Comparison of ENCODE assay signal across 8 cellular contexts in the genomic region with DNA sequence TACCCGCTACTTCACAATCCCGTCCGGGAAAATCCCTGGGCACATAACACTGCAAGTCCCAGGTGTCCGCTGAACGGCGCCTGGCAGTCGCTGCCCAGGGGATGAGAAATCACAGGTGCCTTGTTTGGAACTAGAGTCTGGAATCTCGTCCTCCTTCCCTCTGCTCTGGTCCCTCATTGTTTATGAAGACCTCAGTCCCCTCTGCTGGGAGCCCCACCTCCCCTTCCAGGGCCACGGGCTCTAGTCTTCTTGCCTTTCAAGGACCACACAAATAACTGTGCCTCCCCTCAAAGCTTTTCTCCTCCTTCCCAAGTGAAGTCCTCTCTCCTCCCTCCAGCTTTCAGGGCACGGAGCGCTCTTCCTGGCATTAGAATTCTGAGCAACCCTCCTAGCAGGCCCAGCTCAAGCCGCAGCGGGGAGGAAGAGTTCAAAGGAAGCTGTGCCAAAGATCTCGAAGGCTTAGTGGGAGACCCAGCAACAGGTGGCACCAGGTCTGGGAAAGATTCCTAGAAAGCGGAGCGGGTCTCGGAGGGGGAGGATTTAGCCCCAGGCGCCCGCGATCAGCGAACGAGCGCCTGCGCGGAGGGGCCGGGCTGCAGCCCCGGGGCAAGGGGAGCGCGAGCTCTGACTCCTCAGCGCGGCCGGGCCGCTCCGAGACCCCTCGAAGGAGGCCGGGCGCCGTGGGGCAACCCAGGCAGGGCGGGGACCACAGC. TPM values are rescaled to one million over a fixed set of nuclear protein-coding genes. Genes with fewer than 3 reads are reported as not detected.
DNase-seq lines count a peak whose midpoint lies in the region; ATAC-seq and TF ChIP-seq lines count a peak whose summit lies in the region.
"Not testable (repeated sequence)": the region's sequence is repeated elsewhere in the genome, so short reads cannot be mapped to it uniquely, and the experiment has no call there.

No MANE protein-coding gene starts in this region.

- H3K4me3 ChIP-seq in fibroblast of villous mesenchyme (ENCODE audit: low read depth, low read length), result peak overlapping the region; percentile 81
- peak overlapping the region; percentile 59 to 91 for H3K4me3 ChIP-seq in muscle layer of duodenum (ENCODE audit: low read depth in 1 of 2, low read length in 2 of 2)

- peak overlapping the region; percentile 93 for H3K4me3 Mint-ChIP-seq in Calu3 (ENCODE audit: low read depth, unreplicated experiment)
- peak overlapping the region; percentile 92 for H3K4me3 Mint-ChIP-seq in stimulated activated effector memory CD8-positive, alpha-beta T cell treated with anti-CD3 and anti-CD28 coated beads, Interleukin-12 subunit alpha, Interleukin-12 subunit beta, amount 100 ng/mL, for 72 hours

- H3K36me3 ChIP-seq in muscle layer of duodenum (ENCODE audit: control insufficient read depth in 1 of 2, insufficient read depth in 2 of 2, low read length in 2 of 2), result not testable (repeated sequence)

- H3K27ac ChIP-seq in muscle layer of duodenum (ENCODE audit: low read length), result peak overlapping the region; percentile 76

- H3K36me3 Mint-ChIP-seq in Calu3 (ENCODE audit: insufficient read depth, unreplicated experiment), result peaks cover 36% of the 10 kb centered on the region
- H3K36me3 Mint-ChIP-seq in activated naive CD4-positive, alpha-beta T cell treated with anti-CD3 and anti-CD28 coated beads, Interleukin-2, amount 50 U/mL, for 72 hours, result peaks cover 5 to 18% of the 10 kb centered on the region in 2 donors
- peaks cover 16% of the 10 kb centered on the region for H3K36me3 Mint-ChIP-seq in stimulated activated effector memory CD8-positive, alpha-beta T cell treated with anti-CD3 and anti-CD28 coated beads, Interleukin-12 subunit alpha, Interleukin-12 subunit beta, amount 100 ng/mL, for 72 hours

- not testable (repeated sequence) for H3K27me3 Mint-ChIP-seq in Calu3 (ENCODE audit: unreplicated experiment)

- BruUV-seq in Calu3 (replicated peaks; lab: Mats Ljungman, UMichigan), result not testable (repeated sequence)

- peak; percentile 16 for ATAC-seq in GM21526 (IDR thresholded peaks at IDR 0.05; ENCODE audit: low FRiP score, unreplicated experiment)
- peak; percentile 22 for ATAC-seq in HG03571 (IDR thresholded peaks at IDR 0.05; ENCODE audit: unreplicated experiment)
- ATAC-seq in activated naive CD4-positive, alpha-beta T cell treated with anti-CD3 and anti-CD28 coated beads, Interleukin-2, amount 50 U/mL, for 72 hours, result peak; percentile 0 to 1
- peak; percentile 9 for ATAC-seq in stimulated activated effector memory CD8-positive, alpha-beta T cell treated with anti-CD3 and anti-CD28 coated beads, Interleukin-12 subunit alpha, Interleukin-12 subunit beta, amount 100 ng/mL, for 72 hours

- intact Hi-C loops in Calu3 (cut with micrococcal nuclease; ENCODE audit: unreplicated experiment), result loop anchor here (5.0 kb wide), 2 partner anchors 159 to 266 kb away; a partner anchor contains a TSS

- peak; percentile 61 for DNase-seq in Calu3
- DNase-seq in RKO (ENCODE audit: low spot score), result peak; percentile 53
- DNase-seq in activated naive CD4-positive, alpha-beta T cell treated with anti-CD3 and anti-CD28 coated beads, Interleukin-2, amount 50 U/mL, for 72 hours (ENCODE audit: low spot score in 2 of 2), result peak; percentile 36 to 51
- peak; percentile 9 for DNase-seq in fibroblast of villous mesenchyme (ENCODE audit: low read depth)
- DNase-seq in stimulated activated effector memory CD8-positive, alpha-beta T cell treated with anti-CD3 and anti-CD28 coated beads, Interleukin-12 subunit alpha, Interleukin-12 subunit beta, amount 100 ng/mL, for 72 hours (ENCODE audit: low spot score in 2 of 2), result peak in 1 of 2 donors; percentile 56

- H3K27me3 ChIP-seq in muscle layer of duodenum (ENCODE audit: low read depth, low read length), result not testable (repeated sequence)

- H3K4me1 Mint-ChIP-seq in Calu3 (ENCODE audit: low read depth, unreplicated experiment), result peaks cover 45% of the 10 kb centered on the region
- peaks cover 53% of the 10 kb centered on the region for H3K4me1 Mint-ChIP-seq in stimulated activated effector memory CD8-positive, alpha-beta T cell treated with anti-CD3 and anti-CD28 coated beads, Interleukin-12 subunit alpha, Interleukin-12 subunit beta, amount 100 ng/mL, for 72 hours

- CTCF ChIA-PET in Calu3 (lab: Charles Lee), result interaction anchor here (0.6 to 2.4 kb wide), 5 partner anchors 10 to 264 kb away, joined by 3 to 13 read pairs (median 4); no protein-coding TSS in a partner anchor

- H3K9me3 Mint-ChIP-seq in Calu3 (ENCODE audit: low read depth, unreplicated experiment); activated naive CD4-positive, alpha-beta T cell treated with anti-CD3 and anti-CD28 coated beads, Interleukin-2, amount 50 U/mL, for 72 hours; stimulated activated effector memory CD8-positive, alpha-beta T cell treated with anti-CD3 and anti-CD28 coated beads, Interleukin-12 subunit alpha, Interleukin-12 subunit beta, amount 100 ng/mL, for 72 hours: not testable (repeated sequence)

- peaks cover 15 to 19% of the 10 kb centered on the region in 2 donors for H3K4me1 ChIP-seq in muscle layer of duodenum (ENCODE audit: control insufficient read depth in 1 of 2, insufficient read depth in 2 of 2, low read length in 2 of 2)

- H3K27ac Mint-ChIP-seq in Calu3 (ENCODE audit: unreplicated experiment), result peak overlapping the region; percentile 83
- H3K27ac Mint-ChIP-seq in activated naive CD4-positive, alpha-beta T cell treated with anti-CD3 and anti-CD28 coated beads, Interleukin-2, amount 50 U/mL, for 72 hours, result peak overlapping the region; percentile 81 to 99
- peak overlapping the region; percentile 93 for H3K27ac Mint-ChIP-seq in stimulated activated effector memory CD8-positive, alpha-beta T cell treated with anti-CD3 and anti-CD28 coated beads, Interleukin-12 subunit alpha, Interleukin-12 subunit beta, amount 100 ng/mL, for 72 hours

- not testable (repeated sequence) for TF ChIP-seq CTCF in Calu3 (IDR thresholded peaks at IDR 0.05; ENCODE audit: unreplicated experiment); fibroblast of villous mesenchyme (IDR thresholded peaks at IDR 0.05; ENCODE audit: insufficient read depth, low read depth, low read length)

- H3K9me3 ChIP-seq in muscle layer of duodenum (ENCODE audit: control insufficient read depth in 1 of 2, low read length in 2 of 2), result not testable (repeated sequence)

RNA-seq across cellular contexts. Expression of a gene that starts 0.9 kb away (rescaled TPM):
- total RNA-seq in Calu3 (2022) (48.4 and 52.5 TPM in 2 replicates), fibroblast of villous mesenchyme (10.6 and 19.0 TPM in 2 replicates)
- total RNA-seq in activated naive CD4-positive, alpha-beta T cell treated with anti-CD3 and anti-CD28 coated beads, Interleukin-2, amount 50 U/mL, for 72 hours, result 10 to 100 TPM; 21.8 to 33.5 TPM

RNA-seq across cellular contexts. Expression of a gene that starts 30.3 kb away (rescaled TPM):
- total RNA-seq in Calu3 (2022), result 64.1 and 70.9 TPM in 2 replicates
- 10 to 100 TPM; 47.5 to 49.7 TPM for total RNA-seq in activated naive CD4-positive, alpha-beta T cell treated with anti-CD3 and anti-CD28 coated beads, Interleukin-2, amount 50 U/mL, for 72 hours
- total RNA-seq in fibroblast of villous mesenchyme, result 38.0 and 39.7 TPM in 2 replicates

RNA-seq across cellular contexts. Expression of a gene that starts 31.7 kb away (rescaled TPM):
- total RNA-seq in Calu3 (2022) (3.3 and 4.3 TPM in 2 replicates), fibroblast of villous mesenchyme (under 0.01 TPM in 2 replicates)
- not detected for total RNA-seq in activated naive CD4-positive, alpha-beta T cell treated with anti-CD3 and anti-CD28 coated beads, Interleukin-2, amount 50 U/mL, for 72 hours
